ENCODE assay signal across 8 cellular contexts in the genomic region with DNA sequence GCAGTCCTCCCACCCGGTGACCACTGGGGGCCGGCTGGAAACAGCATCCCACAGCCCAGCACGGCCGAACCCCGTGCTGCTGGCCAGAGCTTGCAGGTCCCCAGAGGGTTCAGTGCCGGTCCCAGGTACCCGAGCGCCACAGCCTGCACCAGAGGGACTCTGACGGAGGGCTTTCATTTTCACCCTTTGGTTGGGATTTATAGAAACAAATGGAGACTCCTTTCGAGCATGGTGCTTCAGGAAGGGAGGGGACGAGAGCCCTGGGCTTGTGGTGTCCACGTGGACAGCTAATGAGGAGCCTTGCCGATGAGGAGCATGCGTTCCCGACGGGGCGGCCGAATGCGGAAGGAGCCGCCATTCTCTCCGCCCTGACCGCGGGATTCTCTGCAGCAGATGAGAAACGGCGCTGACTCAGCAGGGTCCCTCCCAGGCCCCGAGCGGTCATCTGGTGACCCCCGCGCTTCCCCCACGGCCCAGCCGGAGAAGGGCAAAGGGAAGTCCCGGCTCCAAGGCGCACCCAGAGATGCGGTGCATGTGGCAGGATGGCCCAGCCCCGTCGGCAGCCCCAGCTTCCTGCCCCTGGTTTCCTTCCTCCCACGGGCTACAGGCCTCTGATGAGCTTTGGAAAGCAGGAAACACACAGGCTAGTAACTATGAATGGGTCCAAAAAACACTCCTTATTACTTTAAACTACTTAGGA. TPM values are rescaled to one million over a fixed set of nuclear protein-coding genes. Genes with fewer than 3 reads are reported as not detected.
DNase-seq lines count a peak whose midpoint lies in the region; ATAC-seq and TF ChIP-seq lines count a peak whose summit lies in the region.

No MANE protein-coding gene starts in this region.

- TF ChIP-seq CTCF in RWPE1 (conservative IDR thresholded peaks at IDR 0.05; ENCODE audit: low read depth) = no peak

- peaks cover 19% of the 10 kb centered on the region for H3K4me1 Mint-ChIP-seq in activated naive CD8-positive, alpha-beta T cell treated with anti-CD3 and anti-CD28 coated beads for 36 hours

- H3K9me3 Mint-ChIP-seq in activated naive CD8-positive, alpha-beta T cell treated with anti-CD3 and anti-CD28 coated beads for 36 hours = no peaks in the 10 kb centered on the region

- H3K4me3 Mint-ChIP-seq in activated naive CD8-positive, alpha-beta T cell treated with anti-CD3 and anti-CD28 coated beads for 36 hours = peak overlapping the region; percentile 84

- peak overlapping the region; percentile 94 for H3K27ac Mint-ChIP-seq in activated naive CD8-positive, alpha-beta T cell treated with anti-CD3 and anti-CD28 coated beads for 36 hours

- DNase-seq in CMK (ENCODE audit: low read depth) (peak; percentile 90), RWPE1 (ENCODE audit: low spot score) (no peak), iPS-NIHi11 (ENCODE audit: low spot score) (peak; percentile 43), SHP77 (lab: John Stamatoyannopoulos, UW) (no peak)
- DNase-seq in activated naive CD8-positive, alpha-beta T cell treated with anti-CD3 and anti-CD28 coated beads for 36 hours = peak; percentile 66
- peak; percentile 52 to 63 for DNase-seq in stimulated activated CD4-positive, alpha-beta T cell treated with anti-CD3 and anti-CD28 coated beads, Interleukin-4, amount 100 ng/mL, for 4 hours

- POLR2A ChIA-PET in RWPE1 (lab: Yijun Ruan, JAX; ENCODE audit: low non-redundant PET) = interaction anchor here (0.5 kb wide), 1 partner anchor 21 kb away, joined by 3 read pairs; no protein-coding TSS in a partner anchor

- peak overlapping the region; percentile 32 for H3K27ac ChIP-seq in RWPE1

- ATAC-seq in HG03565 (IDR thresholded peaks at IDR 0.05; ENCODE audit: unreplicated experiment) (no peak), HG03159 (IDR thresholded peaks at IDR 0.05; ENCODE audit: unreplicated experiment) (no peak)

- H3K27me3 Mint-ChIP-seq in activated naive CD8-positive, alpha-beta T cell treated with anti-CD3 and anti-CD28 coated beads for 36 hours = no peaks in the 10 kb centered on the region

- CTCF ChIA-PET in RWPE1 (lab: Yijun Ruan, JAX) = no interaction called here

- peaks cover 2% of the 10 kb centered on the region for H3K36me3 Mint-ChIP-seq in activated naive CD8-positive, alpha-beta T cell treated with anti-CD3 and anti-CD28 coated beads for 36 hours

RNA-seq across cellular contexts. Expression of gene SLC38A10, which starts 9.8 kb away (rescaled TPM):
- total RNA-seq in activated naive CD8-positive, alpha-beta T cell treated with anti-CD3 and anti-CD28 coated beads for 36 hours = 10 to 100 TPM; 35.7 to 38.7 TPM

RNA-seq across cellular contexts. Expression of gene NDUFAF8, which starts 46.2 kb away (rescaled TPM):
- 100 to 1,000 TPM in 1 of 2 experiments, 10 to 100 TPM in 1; 97.2 to 102 TPM for total RNA-seq in activated naive CD8-positive, alpha-beta T cell treated with anti-CD3 and anti-CD28 coated beads for 36 hours

RNA-seq across cellular contexts. Expression of gene TEPSIN, which starts 46.5 kb away (rescaled TPM):
- 10 to 100 TPM; 25.9 to 31.7 TPM for total RNA-seq in activated naive CD8-positive, alpha-beta T cell treated with anti-CD3 and anti-CD28 coated beads for 36 hours

Comparison
In these comparisons a context has a peak if more than half of its experiments do, and no peak if none do; other contexts are left out.
1. DNase-seq: peak in CMK (single experiment), activated naive CD8-positive, alpha-beta T cell treated with anti-CD3 and anti-CD28 coated beads for 36 hours (single experiment), iPS-NIHi11 (single experiment) and stimulated activated CD4-positive, alpha-beta T cell treated with anti-CD3 and anti-CD28 coated beads, Interleukin-4, amount 100 ng/mL, for 4 hours (2 of 2); none in RWPE1 (single experiment) and SHP77 (0 of 2).